15 cellular contexts compared by ENCODE assay signal in genomic region chr14:67221248-67221981, GRCh38. TPM values are rescaled to one million over a fixed set of nuclear protein-coding genes. Genes with fewer than 3 reads are reported as not detected.
DNase-seq lines count a peak whose midpoint lies in the region; ATAC-seq, FAIRE-seq and TF ChIP-seq lines count a peak whose summit lies in the region.
"Had no signal": no experiment of that assay in that cellular context is flagged by ENCODE, and none has a peak within 500 bp of the region (broad histone marks: within the 10 kb centered on the region; RNA-seq: fewer than 3 reads in every experiment).

No MANE protein-coding gene starts in this region.

- POLR2A ChIA-PET in PC-3 (lab: Charles Lee; ENCODE audit: unreplicated experiment) (interaction anchor here (1.0 kb wide), 1 partner anchor 35 kb away, joined by 3 read pairs; no protein-coding TSS in a partner anchor), endothelial cell of umbilical vein (lab: Charles Lee) (no interaction called here)

- intact Hi-C loops in PC-3 (cut with micrococcal nuclease) (loop anchor here (1.0 kb wide), 4 partner anchors 16 to 55 kb away; partner anchors contain the start of gene PALS1), endothelial cell of umbilical vein (cut with micrococcal nuclease) (no loop called here)

- H3K9me1 ChIP-seq in endothelial cell of umbilical vein (replicated peaks; ENCODE audit: control insufficient read depth, extremely low read depth, insufficient read depth, low read length) = no peaks in the 10 kb centered on the region

- H3K79me2 ChIP-seq in PC-3 (ENCODE audit: low read length) = no peaks in the 10 kb centered on the region
- H3K79me2 ChIP-seq in endothelial cell of umbilical vein (ENCODE audit: control insufficient read depth, insufficient read depth, low read length) = no peaks in the 10 kb centered on the region

- H3F3A ChIP-seq in PC-3 (ENCODE audit: low read length, unreplicated experiment) = peaks cover 10% of the 10 kb centered on the region

- TF ChIP-seq POLR2A in endothelial cell of umbilical vein (IDR thresholded peaks at IDR 0.05; ENCODE audit: low read depth, low read length) = no peak

- peak overlapping the region; percentile 23; the same call in 1 of the 2 replicates for H2AFZ ChIP-seq in PC-3 (ENCODE audit: low read length)
- no peak overlapping the region for H2AFZ ChIP-seq in endothelial cell of umbilical vein (ENCODE audit: low read depth, low read length)

- H3K27me3 ChIP-seq in PC-3 (ENCODE audit: low read length) (no peaks in the 10 kb centered on the region), endothelial cell of umbilical vein (ENCODE audit: control insufficient read depth in 2 of 2, insufficient read depth in 2 of 2, low read length in 2 of 2) (peaks cover 0 to 3% of the 10 kb centered on the region in 2 experiments)

- dilution Hi-C loops in endothelial cell of umbilical vein (cut with MboI; ENCODE audit: extremely low pct_ligation_motif_present, low sequenced_read_pairs) = no loop called here

- H3K4me2 ChIP-seq in PC-3 (ENCODE audit: low read length) (peak overlapping the region; percentile 70), endothelial cell of umbilical vein (ENCODE audit: insufficient read depth, low read length) (no peak overlapping the region)

- no peaks in the 10 kb centered on the region for H3K9me2 ChIP-seq in PC-3 (replicated peaks; ENCODE audit: low read length)

- BruUV-seq in PC-3 (replicated peaks; lab: Mats Ljungman, UMichigan) = no TSS peak
- no TSS peak for BruUV-seq in endothelial cell of umbilical vein (replicated peaks; lab: Mats Ljungman, UMichigan)

- no peak overlapping the region for H3K9ac ChIP-seq in PC-3 (ENCODE audit: low read length)
- H3K9ac ChIP-seq in endothelial cell of umbilical vein (replicated peaks; ENCODE audit: extremely low read depth, insufficient read depth, low read length) = no peak overlapping the region

- H3K36me3 ChIP-seq in PC-3 (ENCODE audit: low read depth, low read length) = peaks cover 5% of the 10 kb centered on the region; the same call in 1 of the 2 replicates
- H3K36me3 ChIP-seq in endothelial cell of umbilical vein (ENCODE audit: control insufficient read depth in 2 of 2, extremely low read depth in 1 of 2, insufficient read depth in 2 of 2, low read length in 2 of 2) = no peaks in the 10 kb centered on the region
- H3K36me3 ChIP-seq: HAP-1 had no signal

- H3K4me3 ChIP-seq in PC-3 (ENCODE audit: low read length) (peak overlapping the region; percentile 29; the same call in 1 of the 2 replicates), endothelial cell of umbilical vein (replicated peaks in 1 of 3; ENCODE audit: insufficient read depth in 1 of 3, low read depth in 1 of 3, low read length in 3 of 3) (no peak overlapping the region)
- H3K4me3 ChIP-seq: HAP-1 had no signal

- TF ChIP-seq CTCF in PC-3 (conservative IDR thresholded peaks at IDR 0.05; ENCODE audit: low read depth, low read length) = no peak
- no peak for TF ChIP-seq CTCF in endothelial cell of umbilical vein (IDR thresholded peaks at IDR 0.05; ENCODE audit: extremely low read depth in 1 of 2, insufficient read depth in 1 of 2, low read depth in 1 of 2, low read length in 2 of 2)

- CTCF ChIA-PET in PC-3 (lab: Charles Lee) (interaction anchor here (0.6 to 1.5 kb wide), 5 partner anchors 24 to 64 kb away, joined by 3 to 5 read pairs (median 3); no protein-coding TSS in a partner anchor), endothelial cell of umbilical vein (lab: Charles Lee) (interaction anchor here (0.8 to 1.3 kb wide), 3 partner anchors 11 to 64 kb away, joined by 3 read pairs; no protein-coding TSS in a partner anchor)

- peak; percentile 92 for DNase-seq in EH (ENCODE audit: low read depth)
- peak; percentile 93 for DNase-seq in PC-3
- DNase-seq in endothelial cell of umbilical vein (ENCODE audit: low read depth, low spot score) = no peak
- DNase-seq in non-pigmented ciliary epithelial cell (ENCODE audit: low read depth) = peak; percentile 70
- DNase-seq in stimulated activated naive CD4-positive, alpha-beta T cell (lab: John Stamatoyannopoulos, UW) = no peak
- DNase-seq in germinal center (ENCODE audit: low spot score) = no peak
- DNase-seq in OCI-M2 (lab: John Stamatoyannopoulos, UW; ENCODE audit: unreplicated experiment) = no peak
- DNase-seq: activated CD4-positive, alpha-beta T cell treated with anti-CD3 and anti-CD28 coated beads, Interleukin-2, amount 50 U/mL, for 4 hours; CD8-positive, alpha-beta memory T cell; KG1; NCI-H187 treated with DMSO at 0.1 percent for 48 hours; stimulated activated CD4-positive, alpha-beta T cell treated with anti-CD3 and anti-CD28 coated beads, Interleukin-4, amount 100 ng/mL, for 4 hours; stimulated activated naive CD8-positive, alpha-beta T cell treated with anti-CD3 and anti-CD28 coated beads, Interleukin-15, amount 100 ng/mL, for 72 hours had no signal

- H3K9me3 ChIP-seq in PC-3 (ENCODE audit: low read length) = peaks cover 6% of the 10 kb centered on the region; the same call in 1 of the 2 replicates
- no peaks in the 10 kb centered on the region for H3K9me3 ChIP-seq in endothelial cell of umbilical vein (replicated peaks; ENCODE audit: control insufficient read depth, insufficient read depth, low read length)
- H3K9me3 ChIP-seq: HAP-1 had no signal

- H3K4me1 ChIP-seq in PC-3 (ENCODE audit: insufficient read depth, low read length) (peaks cover 23% of the 10 kb centered on the region), endothelial cell of umbilical vein (ENCODE audit: control insufficient read depth, extremely low read depth, insufficient read depth, low read length) (no peaks in the 10 kb centered on the region)
- H3K4me1 ChIP-seq: HAP-1 had no signal

- H3K27ac ChIP-seq in PC-3 (ENCODE audit: low read length) (peak overlapping the region; percentile 29), endothelial cell of umbilical vein (ENCODE audit: insufficient read depth, low read depth, low read length) (no peak overlapping the region)

- H4K20me1 ChIP-seq in PC-3 (ENCODE audit: low read length) (no peaks in the 10 kb centered on the region), endothelial cell of umbilical vein (replicated peaks; ENCODE audit: control insufficient read depth, extremely low read depth, insufficient read depth, low read length) (no peaks in the 10 kb centered on the region)

- ATAC-seq in PC-3 (peak; percentile 97), GM19328 (IDR thresholded peaks at IDR 0.05; ENCODE audit: unreplicated experiment) (no peak)
- ATAC-seq: stimulated activated naive CD8-positive, alpha-beta T cell treated with anti-CD3 and anti-CD28 coated beads, Interleukin-15, amount 100 ng/mL, for 72 hours had no signal

- FAIRE-seq in endothelial cell of umbilical vein (lab: Jason Lieb, UNC) = peak; percentile 47

TF ChIP-seq in endothelial cell of umbilical vein, 7 proteins besides CTCF, POLR2A, EP300 and RAD21:
- TF ChIP-seq EZH2 (IDR thresholded peaks at IDR 0.05; ENCODE audit: borderline replicate concordance, low read depth, low read length, severe bottlenecking) (no peak), POLR2AphosphoS5 (IDR thresholded peaks at IDR 0.05; ENCODE audit: insufficient read depth, low read depth, low read length) (no peak), MYC (IDR thresholded peaks at IDR 0.05; ENCODE audit: low read depth, low read length) (no peak)
- TF ChIP-seq, protein P1, sequence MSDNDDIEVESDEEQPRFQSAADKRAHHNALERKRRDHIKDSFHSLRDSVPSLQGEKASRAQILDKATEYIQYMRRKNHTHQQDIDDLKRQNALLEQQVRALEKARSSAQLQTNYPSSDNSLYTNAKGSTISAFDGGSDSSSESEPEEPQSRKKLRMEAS (IDR thresholded peaks at IDR 0.05; ENCODE audit: insufficient read depth, insufficient read length) = no peak

RNA-seq across cellular contexts. Expression of gene PALS1, which starts 19.8 kb away (rescaled TPM):
- total RNA-seq in PC-3 (2014; rRNA removed) = 28.5 and 31.5 TPM in 2 replicates
- 22.0 TPM in 2 replicates for total RNA-seq in endothelial cell of umbilical vein
- polyA plus RNA-seq in endothelial cell of umbilical vein = 3.7 and 5.2 TPM in 2 replicates
- polyA plus RNA-seq in endothelial cell of umbilical vein (2011; cell fraction: cytosol; rRNA removed) = 5.5 and 5.7 TPM in 2 replicates
- polyA plus RNA-seq in endothelial cell of umbilical vein (2011; cell fraction: nucleus; rRNA removed) = 9.1 and 12.7 TPM in 2 replicates
- polyA plus RNA-seq in endothelial cell of umbilical vein (2012) = 13.4 and 16.8 TPM in 2 replicates
- 14.7 and 14.9 TPM in 2 replicates for polyA minus RNA-seq in endothelial cell of umbilical vein
- 15.7 TPM for polyA minus RNA-seq in endothelial cell of umbilical vein (2011; cell fraction: cytosol; rRNA and poly(A)+ RNA removed)
- polyA minus RNA-seq in endothelial cell of umbilical vein (2011; cell fraction: nucleus; rRNA and poly(A)+ RNA removed) = 25.3 and 29.9 TPM in 2 replicates

RNA-seq across cellular contexts. Expression of gene GARIN2, which starts 32.2 kb away (rescaled TPM):
- total RNA-seq in PC-3 (2014; rRNA removed) = not detected in 2 replicates
- total RNA-seq in endothelial cell of umbilical vein = not detected in 2 replicates
- 0.06 TPM in 1 of 2 replicates, not detected in the other for polyA plus RNA-seq in endothelial cell of umbilical vein
- polyA plus RNA-seq in endothelial cell of umbilical vein (2011; cell fraction: cytosol; rRNA removed) = not detected in 2 replicates
- 0.11 TPM in 2 replicates for polyA plus RNA-seq in endothelial cell of umbilical vein (2011; cell fraction: nucleus; rRNA removed)
- not detected in 2 replicates for polyA plus RNA-seq in endothelial cell of umbilical vein (2012)
- polyA minus RNA-seq in endothelial cell of umbilical vein = not detected in 2 replicates
- polyA minus RNA-seq in endothelial cell of umbilical vein (2011; cell fraction: cytosol; rRNA and poly(A)+ RNA removed) = not detected
- polyA minus RNA-seq in endothelial cell of umbilical vein (2011; cell fraction: nucleus; rRNA and poly(A)+ RNA removed) = not detected in 2 replicates
- total RNA-seq: CD8-positive, alpha-beta memory T cell had no signal
- polyA plus RNA-seq: CD8-positive, alpha-beta memory T cell had no signal

Comparison
In these comparisons a context has a peak if more than half of its experiments do, and no peak if none do; other contexts are left out.
1. DNase-seq: peak in EH (single experiment), PC-3 (single experiment) and non-pigmented ciliary epithelial cell (single experiment); none in endothelial cell of umbilical vein (single experiment), stimulated activated naive CD4-positive, alpha-beta T cell (0 of 6), germinal center (single experiment) and OCI-M2 (single experiment).